ENCODE assay signal across 8 cellular contexts in genomic region chr1:117606608-117607261, GRCh38. TPM values are rescaled to one million over a fixed set of nuclear protein-coding genes. Genes with fewer than 3 reads are reported as not detected.
DNase-seq lines count a peak whose midpoint lies in the region; ATAC-seq, FAIRE-seq and TF ChIP-seq lines count a peak whose summit lies in the region.

No MANE protein-coding gene starts in this region.

- H3K9me3 ChIP-seq in astrocyte (ENCODE audit: insufficient read depth, low read depth, low read length) (no peaks in the 10 kb centered on the region), iPS-18c (ENCODE audit: control insufficient read depth, insufficient read depth, low read length) (no peaks in the 10 kb centered on the region)

- H3K4me3 ChIP-seq in astrocyte (ENCODE audit: insufficient read depth, low read depth, low read length), result peak overlapping the region; percentile 85
- H3K4me3 ChIP-seq in iPS-18c (ENCODE audit: insufficient read depth, low read depth, low read length), result peak overlapping the region; percentile 62

- H3K79me2 ChIP-seq in astrocyte (ENCODE audit: insufficient read depth, low read length), result no peaks in the 10 kb centered on the region

- H3K27me3 ChIP-seq in astrocyte (ENCODE audit: insufficient read depth, low read length), result peaks cover 21% of the 10 kb centered on the region

- no peak for TF ChIP-seq CTCF in astrocyte (IDR thresholded peaks at IDR 0.05; ENCODE audit: insufficient read depth, low read depth, low read length)

- H3K36me3 Mint-ChIP-seq in T-helper 1 cell treated with Interleukin-12 subunit alpha and Interleukin-12 subunit beta and Interleukin-4 antibody, amounts not matched to agents 30 μg/mL and 1 μg/mL, for 36 hours (ENCODE audit: low read depth), result peaks cover 28% of the 10 kb centered on the region
- H3K36me3 Mint-ChIP-seq in astrocyte (ENCODE audit: low read depth, unreplicated experiment), result no peaks in the 10 kb centered on the region

- no peak for FAIRE-seq in astrocyte (lab: Jason Lieb, UNC)

- peak overlapping the region; percentile 79 for H2AFZ ChIP-seq in astrocyte (ENCODE audit: low read depth, low read length)

- H3K4me1 ChIP-seq in astrocyte (ENCODE audit: insufficient read depth, low read length), result peaks cover 7% of the 10 kb centered on the region

- no peaks in the 10 kb centered on the region for H3K36me3 ChIP-seq in astrocyte (ENCODE audit: insufficient read depth, low read length)

- no peaks in the 10 kb centered on the region for H3K9me3 Mint-ChIP-seq in T-helper 1 cell treated with Interleukin-12 subunit alpha and Interleukin-12 subunit beta and Interleukin-4 antibody, amounts not matched to agents 30 μg/mL and 1 μg/mL, for 36 hours
- H3K9me3 Mint-ChIP-seq in astrocyte (ENCODE audit: unreplicated experiment), result no peaks in the 10 kb centered on the region

- H3K27ac ChIP-seq in astrocyte (ENCODE audit: low read depth, low read length), result no peak overlapping the region

- H3K27me3 Mint-ChIP-seq in T-helper 1 cell treated with Interleukin-12 subunit alpha and Interleukin-12 subunit beta and Interleukin-4 antibody, amounts not matched to agents 30 μg/mL and 1 μg/mL, for 36 hours (ENCODE audit: low read depth), result peaks cover 36% of the 10 kb centered on the region
- peaks cover 39% of the 10 kb centered on the region for H3K27me3 Mint-ChIP-seq in astrocyte (ENCODE audit: low read depth, unreplicated experiment)

- H3K4me1 Mint-ChIP-seq in T-helper 1 cell treated with Interleukin-12 subunit alpha and Interleukin-12 subunit beta and Interleukin-4 antibody, amounts not matched to agents 30 μg/mL and 1 μg/mL, for 36 hours (ENCODE audit: low read depth), result peaks cover 45% of the 10 kb centered on the region
- H3K4me1 Mint-ChIP-seq in astrocyte (ENCODE audit: low read depth, unreplicated experiment), result peaks cover 8% of the 10 kb centered on the region

- ATAC-seq in GM21576 (IDR thresholded peaks at IDR 0.05; ENCODE audit: unreplicated experiment), result peak; percentile 15

- DNase-seq in AG08396 (ENCODE audit: low spot score), result peak; percentile 44
- DNase-seq in astrocyte (ENCODE audit: low read depth), result peak; percentile 43
- peak; percentile 5 to 14 for DNase-seq in stimulated activated CD4-positive, alpha-beta T cell treated with anti-CD3 and anti-CD28 coated beads, Interleukin-15, amount 100 ng/mL, for 1 hour (ENCODE audit: low read depth in 1 of 2, low spot score in 1 of 2)
- DNase-seq in NCI-H1436 (lab: John Stamatoyannopoulos, UW), result no peak
- DNase-seq in NCI-H1436 treated with DMSO at 0.1 percent for 48 hours (lab: John Stamatoyannopoulos, UW), result no peak

- H3K4me2 ChIP-seq in astrocyte (ENCODE audit: low read length), result peak overlapping the region; percentile 100

- peak overlapping the region; percentile 87 for H3K27ac Mint-ChIP-seq in T-helper 1 cell treated with Interleukin-12 subunit alpha and Interleukin-12 subunit beta and Interleukin-4 antibody, amounts not matched to agents 30 μg/mL and 1 μg/mL, for 36 hours
- no peak overlapping the region for H3K27ac Mint-ChIP-seq in astrocyte (ENCODE audit: unreplicated experiment)

- H3K9ac ChIP-seq in astrocyte (ENCODE audit: low read length), result peak overlapping the region; percentile 69

- H4K20me1 ChIP-seq in astrocyte (ENCODE audit: insufficient read depth, low read length), result no peaks in the 10 kb centered on the region

- H3K4me3 Mint-ChIP-seq in T-helper 1 cell treated with Interleukin-12 subunit alpha and Interleukin-12 subunit beta and Interleukin-4 antibody, amounts not matched to agents 30 μg/mL and 1 μg/mL, for 36 hours, result peak overlapping the region; percentile 95
- peak overlapping the region; percentile 87 for H3K4me3 Mint-ChIP-seq in astrocyte (ENCODE audit: unreplicated experiment)

RNA-seq across cellular contexts. Expression of gene TENT5C, which starts 0.9 kb away (rescaled TPM):
- 0.70 and 0.77 TPM in 2 replicates for total RNA-seq in astrocyte

Comparison
In these comparisons a context has a peak if more than half of its experiments do, and no peak if none do; other contexts are left out.
1. DNase-seq: peak in AG08396 (single experiment), astrocyte (single experiment) and stimulated activated CD4-positive, alpha-beta T cell treated with anti-CD3 and anti-CD28 coated beads, Interleukin-15, amount 100 ng/mL, for 1 hour (2 of 2); none in NCI-H1436 (single experiment) and NCI-H1436 treated with DMSO at 0.1 percent for 48 hours (single experiment).